ENCODE assay signal across 1 cellular context in the genomic region with DNA sequence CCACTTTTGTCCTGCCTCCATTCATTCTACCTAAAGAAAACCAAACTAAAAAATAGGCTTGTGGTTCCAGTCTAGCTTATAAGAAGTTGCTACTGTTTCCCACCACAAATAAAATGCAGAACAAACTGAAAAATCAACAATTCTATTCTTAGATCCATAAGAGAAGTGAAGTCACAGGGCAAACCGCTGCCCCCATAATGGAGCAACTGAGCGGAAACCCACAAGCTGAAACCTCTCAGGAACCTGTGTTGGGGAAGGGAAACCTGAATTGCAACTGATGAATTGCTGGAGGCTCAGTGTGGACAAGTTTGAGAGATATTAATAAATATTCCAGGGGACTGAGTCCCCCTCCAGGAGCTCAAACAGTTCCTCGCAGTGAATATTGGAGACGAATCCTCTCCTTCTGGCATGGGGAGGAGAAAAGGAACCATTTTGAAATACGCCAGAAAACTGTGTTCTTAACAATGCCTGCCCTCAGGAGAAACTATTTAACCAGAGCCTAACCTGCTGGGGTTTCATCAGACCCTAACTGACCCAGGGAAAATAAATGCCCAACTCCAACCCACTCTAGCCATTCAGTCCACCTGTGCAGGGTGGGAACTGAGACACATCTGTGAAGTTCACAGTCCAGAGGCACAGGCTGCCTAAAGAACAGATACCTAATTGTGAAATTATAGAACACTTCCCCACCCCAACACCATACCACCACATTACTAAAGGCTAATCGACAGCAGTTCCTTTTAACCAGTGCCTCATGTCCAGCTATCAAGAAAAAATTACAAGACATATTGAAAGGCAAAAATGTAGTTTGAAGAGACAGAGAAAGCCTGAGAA.
TF ChIP-seq lines count a peak whose summit lies in the region.

No MANE protein-coding gene starts in this region.

TF ChIP-seq in GM12878, 131 proteins besides CTCF, POLR2A, EP300 and RAD21 (continued from another document and continues in another):
- TF ChIP-seq, protein P1, sequence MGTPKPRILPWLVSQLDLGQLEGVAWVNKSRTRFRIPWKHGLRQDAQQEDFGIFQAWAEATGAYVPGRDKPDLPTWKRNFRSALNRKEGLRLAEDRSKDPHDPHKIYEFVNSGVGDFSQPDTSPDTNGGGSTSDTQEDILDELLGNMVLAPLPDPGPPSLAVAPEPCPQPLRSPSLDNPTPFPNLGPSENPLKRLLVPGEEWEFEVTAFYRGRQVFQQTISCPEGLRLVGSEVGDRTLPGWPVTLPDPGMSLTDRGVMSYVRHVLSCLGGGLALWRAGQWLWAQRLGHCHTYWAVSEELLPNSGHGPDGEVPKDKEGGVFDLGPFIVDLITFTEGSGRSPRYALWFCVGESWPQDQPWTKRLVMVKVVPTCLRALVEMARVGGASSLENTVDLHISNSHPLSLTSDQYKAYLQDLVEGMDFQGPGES (IDR thresholded peaks at IDR 0.05): no peak
- TF ChIP-seq FOXM1 (IDR thresholded peaks at IDR 0.05; ENCODE audit: low read depth, low read length): peak; percentile 98
- TF ChIP-seq YBX1 (IDR thresholded peaks at IDR 0.05): no peak
- TF ChIP-seq PKNOX1 (IDR thresholded peaks at IDR 0.05): no peak
- TF ChIP-seq ZSCAN29 (IDR thresholded peaks at IDR 0.05): 0 out of 2 replicates have a peak, but pooled peaks have one; percentile 12
- peak; percentile 99 for TF ChIP-seq ATF2 (IDR thresholded peaks at IDR 0.05; ENCODE audit: low read length)
- TF ChIP-seq ZBED1 (IDR thresholded peaks at IDR 0.05; ENCODE audit: borderline replicate concordance): peak; percentile 92
- TF ChIP-seq ZNF24 (IDR thresholded peaks at IDR 0.05): no peak; the same call in 1 of the 2 replicates
- peak; percentile 88; the same call in 1 of the 2 replicates for TF ChIP-seq BCL11A (IDR thresholded peaks at IDR 0.05; ENCODE audit: low read depth, low read length)
- no peak for TF ChIP-seq MYC (IDR thresholded peaks at IDR 0.05; ENCODE audit: insufficient read depth, insufficient read length, insufficient replicate concordance, low read length, severe bottlenecking)
- TF ChIP-seq NFIC (IDR thresholded peaks at IDR 0.05; ENCODE audit: low read depth, low read length): peak; percentile 99
- TF ChIP-seq CHD2 (IDR thresholded peaks at IDR 0.05; ENCODE audit: borderline replicate concordance, low read depth, low read length): peak; percentile 42; the same call in 1 of the 2 replicates
- no peak for TF ChIP-seq CBX3 (IDR thresholded peaks at IDR 0.05; ENCODE audit: borderline replicate concordance, low read depth)
- TF ChIP-seq, protein P2, sequence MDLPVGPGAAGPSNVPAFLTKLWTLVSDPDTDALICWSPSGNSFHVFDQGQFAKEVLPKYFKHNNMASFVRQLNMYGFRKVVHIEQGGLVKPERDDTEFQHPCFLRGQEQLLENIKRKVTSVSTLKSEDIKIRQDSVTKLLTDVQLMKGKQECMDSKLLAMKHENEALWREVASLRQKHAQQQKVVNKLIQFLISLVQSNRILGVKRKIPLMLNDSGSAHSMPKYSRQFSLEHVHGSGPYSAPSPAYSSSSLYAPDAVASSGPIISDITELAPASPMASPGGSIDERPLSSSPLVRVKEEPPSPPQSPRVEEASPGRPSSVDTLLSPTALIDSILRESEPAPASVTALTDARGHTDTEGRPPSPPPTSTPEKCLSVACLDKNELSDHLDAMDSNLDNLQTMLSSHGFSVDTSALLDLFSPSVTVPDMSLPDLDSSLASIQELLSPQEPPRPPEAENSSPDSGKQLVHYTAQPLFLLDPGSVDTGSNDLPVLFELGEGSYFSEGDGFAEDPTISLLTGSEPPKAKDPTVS (IDR thresholded peaks at IDR 0.05; ENCODE audit: low read depth, low read length): no peak
- peak; percentile 89 for TF ChIP-seq BCL3 (IDR thresholded peaks at IDR 0.05; ENCODE audit: borderline replicate concordance, insufficient read depth, low read depth, low read length, poor library complexity, severe bottlenecking)
- no peak for TF ChIP-seq SUZ12 (IDR thresholded peaks at IDR 0.05; ENCODE audit: unreplicated experiment)
- no peak for TF ChIP-seq SUPT20H (IDR thresholded peaks at IDR 0.05; ENCODE audit: borderline replicate concordance, control insufficient read depth, low read depth, low read length)
- TF ChIP-seq SREBF2 (IDR thresholded peaks at IDR 0.05; ENCODE audit: low read length): no peak
- no peak for TF ChIP-seq ZZZ3 (IDR thresholded peaks at IDR 0.05; ENCODE audit: control insufficient read depth, insufficient read length, low read depth)
- TF ChIP-seq ESRRA (IDR thresholded peaks at IDR 0.05; ENCODE audit: low read length): no peak
- peak; percentile 74 for TF ChIP-seq SP1 (IDR thresholded peaks at IDR 0.05; ENCODE audit: low read depth, low read length)
- TF ChIP-seq PRDM15 (CRISPR knock-in tag; IDR thresholded peaks at IDR 0.05): no peak
- TF ChIP-seq SMARCA5 (IDR thresholded peaks at IDR 0.05): no peak; the same call in 1 of the 2 replicates
- TF ChIP-seq SIX5 (IDR thresholded peaks at IDR 0.05; ENCODE audit: low read depth, low read length, severe bottlenecking): no peak
- TF ChIP-seq SIN3A (IDR thresholded peaks at IDR 0.05; ENCODE audit: low read depth, low read length): no peak
- TF ChIP-seq IKZF2 (IDR thresholded peaks at IDR 0.05): peak; percentile 93 to 96
- TF ChIP-seq BHLHE40 (IDR thresholded peaks at IDR 0.05; ENCODE audit: borderline replicate concordance in 1 of 2, low read depth in 2 of 2, low read length in 1 of 2): peak in 1 of 2 experiments; percentile 48; a peak in 2 of 4 replicates
- no peak for TF ChIP-seq ZBTB4 (CRISPR knock-in tag; IDR thresholded peaks at IDR 0.05)
- no peak for TF ChIP-seq MLLT1 (IDR thresholded peaks at IDR 0.05)
- TF ChIP-seq, protein P3, sequence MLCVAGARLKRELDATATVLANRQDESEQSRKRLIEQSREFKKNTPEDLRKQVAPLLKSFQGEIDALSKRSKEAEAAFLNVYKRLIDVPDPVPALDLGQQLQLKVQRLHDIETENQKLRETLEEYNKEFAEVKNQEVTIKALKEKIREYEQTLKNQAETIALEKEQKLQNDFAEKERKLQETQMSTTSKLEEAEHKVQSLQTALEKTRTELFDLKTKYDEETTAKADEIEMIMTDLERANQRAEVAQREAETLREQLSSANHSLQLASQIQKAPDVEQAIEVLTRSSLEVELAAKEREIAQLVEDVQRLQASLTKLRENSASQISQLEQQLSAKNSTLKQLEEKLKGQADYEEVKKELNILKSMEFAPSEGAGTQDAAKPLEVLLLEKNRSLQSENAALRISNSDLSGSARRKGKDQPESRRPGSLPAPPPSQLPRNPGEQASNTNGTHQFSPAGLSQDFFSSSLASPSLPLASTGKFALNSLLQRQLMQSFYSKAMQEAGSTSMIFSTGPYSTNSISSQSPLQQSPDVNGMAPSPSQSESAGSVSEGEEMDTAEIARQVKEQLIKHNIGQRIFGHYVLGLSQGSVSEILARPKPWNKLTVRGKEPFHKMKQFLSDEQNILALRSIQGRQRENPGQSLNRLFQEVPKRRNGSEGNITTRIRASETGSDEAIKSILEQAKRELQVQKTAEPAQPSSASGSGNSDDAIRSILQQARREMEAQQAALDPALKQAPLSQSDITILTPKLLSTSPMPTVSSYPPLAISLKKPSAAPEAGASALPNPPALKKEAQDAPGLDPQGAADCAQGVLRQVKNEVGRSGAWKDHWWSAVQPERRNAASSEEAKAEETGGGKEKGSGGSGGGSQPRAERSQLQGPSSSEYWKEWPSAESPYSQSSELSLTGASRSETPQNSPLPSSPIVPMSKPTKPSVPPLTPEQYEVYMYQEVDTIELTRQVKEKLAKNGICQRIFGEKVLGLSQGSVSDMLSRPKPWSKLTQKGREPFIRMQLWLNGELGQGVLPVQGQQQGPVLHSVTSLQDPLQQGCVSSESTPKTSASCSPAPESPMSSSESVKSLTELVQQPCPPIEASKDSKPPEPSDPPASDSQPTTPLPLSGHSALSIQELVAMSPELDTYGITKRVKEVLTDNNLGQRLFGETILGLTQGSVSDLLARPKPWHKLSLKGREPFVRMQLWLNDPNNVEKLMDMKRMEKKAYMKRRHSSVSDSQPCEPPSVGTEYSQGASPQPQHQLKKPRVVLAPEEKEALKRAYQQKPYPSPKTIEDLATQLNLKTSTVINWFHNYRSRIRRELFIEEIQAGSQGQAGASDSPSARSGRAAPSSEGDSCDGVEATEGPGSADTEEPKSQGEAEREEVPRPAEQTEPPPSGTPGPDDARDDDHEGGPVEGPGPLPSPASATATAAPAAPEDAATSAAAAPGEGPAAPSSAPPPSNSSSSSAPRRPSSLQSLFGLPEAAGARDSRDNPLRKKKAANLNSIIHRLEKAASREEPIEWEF (IDR thresholded peaks at IDR 0.05; ENCODE audit: insufficient replicate concordance, low read depth, low read length): peak; percentile 49
